ENCODE assay signal across 1 cellular context in genomic region chr1:207362962-207363858, GRCh38.
TF ChIP-seq lines count a peak whose summit lies in the region.

No MANE protein-coding gene starts in this region.

TF ChIP-seq in K562, 482 proteins besides CTCF, POLR2A, EP300 and RAD21 (continued from another document and continues in another):
- TF ChIP-seq NCOA2 (IDR thresholded peaks at IDR 0.05; ENCODE audit: partially characterized antibody in 2 of 2) (no peak), CSDE1 (IDR thresholded peaks at IDR 0.05) (no peak), RBM17 (IDR thresholded peaks at IDR 0.05; ENCODE audit: borderline replicate concordance, low read depth, low read length) (no peak), ETV5 (CRISPR knock-in tag; IDR thresholded peaks at IDR 0.05; ENCODE audit: low read depth) (peak; percentile 32; the same call in 1 of the 2 replicates), SRSF3 (IDR thresholded peaks at IDR 0.05; ENCODE audit: insufficient read depth, low read length) (no peak), NUFIP1 (IDR thresholded peaks at IDR 0.05; ENCODE audit: partially characterized antibody) (no peak), LCOR (CRISPR knock-in tag; IDR thresholded peaks at IDR 0.05) (peak; percentile 88), ZNF766 (CRISPR knock-in tag; conservative IDR thresholded peaks at IDR 0.05) (peak; percentile 79), JUND (IDR thresholded peaks at IDR 0.05; ENCODE audit: borderline replicate concordance, low read depth, low read length) (peak; percentile 89), JUND (tag; IDR thresholded peaks at IDR 0.05; ENCODE audit: borderline replicate concordance, low read depth, low read length) (peak; percentile 79; the same call in 2 of the 3 replicates), ATF3 (IDR thresholded peaks at IDR 0.05) (peak; percentile 81), ATF3 (CRISPR knock-in tag; conservative IDR thresholded peaks at IDR 0.05) (no peak), TRIM24 (IDR thresholded peaks at IDR 0.05) (peak; percentile 71 to 85), ZNF780A (CRISPR knock-in tag; IDR thresholded peaks at IDR 0.05) (no peak), ZNF318 (IDR thresholded peaks at IDR 0.05; ENCODE audit: borderline replicate concordance in 1 of 2, low read depth in 1 of 2) (peak in 1 of 2 experiments; percentile 55; a peak in 1 of 4 replicates), ELF4 (CRISPR knock-in tag; IDR thresholded peaks at IDR 0.05) (peak; percentile 15; the same call in 1 of the 2 replicates), ZSCAN32 (CRISPR knock-in tag; IDR thresholded peaks at IDR 0.05) (no peak)
- TF ChIP-seq, protein P1, sequence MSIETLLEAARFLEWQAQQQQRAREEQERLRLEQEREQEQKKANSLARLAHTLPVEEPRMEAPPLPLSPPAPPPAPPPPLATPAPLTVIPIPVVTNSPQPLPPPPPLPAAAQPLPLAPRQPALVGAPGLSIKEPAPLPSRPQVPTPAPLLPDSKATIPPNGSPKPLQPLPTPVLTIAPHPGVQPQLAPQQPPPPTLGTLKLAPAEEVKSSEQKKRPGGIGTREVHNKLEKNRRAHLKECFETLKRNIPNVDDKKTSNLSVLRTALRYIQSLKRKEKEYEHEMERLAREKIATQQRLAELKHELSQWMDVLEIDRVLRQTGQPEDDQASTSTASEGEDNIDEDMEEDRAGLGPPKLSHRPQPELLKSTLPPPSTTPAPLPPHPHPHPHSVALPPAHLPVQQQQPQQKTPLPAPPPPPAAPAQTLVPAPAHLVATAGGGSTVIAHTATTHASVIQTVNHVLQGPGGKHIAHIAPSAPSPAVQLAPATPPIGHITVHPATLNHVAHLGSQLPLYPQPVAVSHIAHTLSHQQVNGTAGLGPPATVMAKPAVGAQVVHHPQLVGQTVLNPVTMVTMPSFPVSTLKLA (conservative IDR thresholded peaks at IDR 0.05): peak in 1 of 2 experiments; percentile 50; a peak in 1 of 4 replicates
- TF ChIP-seq, protein P2, sequence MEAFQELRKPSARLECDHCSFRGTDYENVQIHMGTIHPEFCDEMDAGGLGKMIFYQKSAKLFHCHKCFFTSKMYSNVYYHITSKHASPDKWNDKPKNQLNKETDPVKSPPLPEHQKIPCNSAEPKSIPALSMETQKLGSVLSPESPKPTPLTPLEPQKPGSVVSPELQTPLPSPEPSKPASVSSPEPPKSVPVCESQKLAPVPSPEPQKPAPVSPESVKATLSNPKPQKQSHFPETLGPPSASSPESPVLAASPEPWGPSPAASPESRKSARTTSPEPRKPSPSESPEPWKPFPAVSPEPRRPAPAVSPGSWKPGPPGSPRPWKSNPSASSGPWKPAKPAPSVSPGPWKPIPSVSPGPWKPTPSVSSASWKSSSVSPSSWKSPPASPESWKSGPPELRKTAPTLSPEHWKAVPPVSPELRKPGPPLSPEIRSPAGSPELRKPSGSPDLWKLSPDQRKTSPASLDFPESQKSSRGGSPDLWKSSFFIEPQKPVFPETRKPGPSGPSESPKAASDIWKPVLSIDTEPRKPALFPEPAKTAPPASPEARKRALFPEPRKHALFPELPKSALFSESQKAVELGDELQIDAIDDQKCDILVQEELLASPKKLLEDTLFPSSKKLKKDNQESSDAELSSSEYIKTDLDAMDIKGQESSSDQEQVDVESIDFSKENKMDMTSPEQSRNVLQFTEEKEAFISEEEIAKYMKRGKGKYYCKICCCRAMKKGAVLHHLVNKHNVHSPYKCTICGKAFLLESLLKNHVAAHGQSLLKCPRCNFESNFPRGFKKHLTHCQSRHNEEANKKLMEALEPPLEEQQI (IDR thresholded peaks at IDR 0.05): no peak
- TF ChIP-seq, protein P3, sequence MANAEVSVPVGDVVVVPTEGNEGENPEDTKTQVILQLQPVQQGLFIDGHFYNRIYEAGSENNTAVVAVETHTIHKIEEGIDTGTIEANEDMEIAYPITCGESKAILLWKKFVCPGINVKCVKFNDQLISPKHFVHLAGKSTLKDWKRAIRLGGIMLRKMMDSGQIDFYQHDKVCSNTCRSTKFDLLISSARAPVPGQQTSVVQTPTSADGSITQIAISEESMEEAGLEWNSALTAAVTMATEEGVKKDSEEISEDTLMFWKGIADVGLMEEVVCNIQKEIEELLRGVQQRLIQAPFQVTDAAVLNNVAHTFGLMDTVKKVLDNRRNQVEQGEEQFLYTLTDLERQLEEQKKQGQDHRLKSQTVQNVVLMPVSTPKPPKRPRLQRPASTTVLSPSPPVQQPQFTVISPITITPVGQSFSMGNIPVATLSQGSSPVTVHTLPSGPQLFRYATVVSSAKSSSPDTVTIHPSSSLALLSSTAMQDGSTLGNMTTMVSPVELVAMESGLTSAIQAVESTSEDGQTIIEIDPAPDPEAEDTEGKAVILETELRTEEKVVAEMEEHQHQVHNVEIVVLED (CRISPR knock-in tag; IDR thresholded peaks at IDR 0.05): no peak
- TF ChIP-seq, protein P4, sequence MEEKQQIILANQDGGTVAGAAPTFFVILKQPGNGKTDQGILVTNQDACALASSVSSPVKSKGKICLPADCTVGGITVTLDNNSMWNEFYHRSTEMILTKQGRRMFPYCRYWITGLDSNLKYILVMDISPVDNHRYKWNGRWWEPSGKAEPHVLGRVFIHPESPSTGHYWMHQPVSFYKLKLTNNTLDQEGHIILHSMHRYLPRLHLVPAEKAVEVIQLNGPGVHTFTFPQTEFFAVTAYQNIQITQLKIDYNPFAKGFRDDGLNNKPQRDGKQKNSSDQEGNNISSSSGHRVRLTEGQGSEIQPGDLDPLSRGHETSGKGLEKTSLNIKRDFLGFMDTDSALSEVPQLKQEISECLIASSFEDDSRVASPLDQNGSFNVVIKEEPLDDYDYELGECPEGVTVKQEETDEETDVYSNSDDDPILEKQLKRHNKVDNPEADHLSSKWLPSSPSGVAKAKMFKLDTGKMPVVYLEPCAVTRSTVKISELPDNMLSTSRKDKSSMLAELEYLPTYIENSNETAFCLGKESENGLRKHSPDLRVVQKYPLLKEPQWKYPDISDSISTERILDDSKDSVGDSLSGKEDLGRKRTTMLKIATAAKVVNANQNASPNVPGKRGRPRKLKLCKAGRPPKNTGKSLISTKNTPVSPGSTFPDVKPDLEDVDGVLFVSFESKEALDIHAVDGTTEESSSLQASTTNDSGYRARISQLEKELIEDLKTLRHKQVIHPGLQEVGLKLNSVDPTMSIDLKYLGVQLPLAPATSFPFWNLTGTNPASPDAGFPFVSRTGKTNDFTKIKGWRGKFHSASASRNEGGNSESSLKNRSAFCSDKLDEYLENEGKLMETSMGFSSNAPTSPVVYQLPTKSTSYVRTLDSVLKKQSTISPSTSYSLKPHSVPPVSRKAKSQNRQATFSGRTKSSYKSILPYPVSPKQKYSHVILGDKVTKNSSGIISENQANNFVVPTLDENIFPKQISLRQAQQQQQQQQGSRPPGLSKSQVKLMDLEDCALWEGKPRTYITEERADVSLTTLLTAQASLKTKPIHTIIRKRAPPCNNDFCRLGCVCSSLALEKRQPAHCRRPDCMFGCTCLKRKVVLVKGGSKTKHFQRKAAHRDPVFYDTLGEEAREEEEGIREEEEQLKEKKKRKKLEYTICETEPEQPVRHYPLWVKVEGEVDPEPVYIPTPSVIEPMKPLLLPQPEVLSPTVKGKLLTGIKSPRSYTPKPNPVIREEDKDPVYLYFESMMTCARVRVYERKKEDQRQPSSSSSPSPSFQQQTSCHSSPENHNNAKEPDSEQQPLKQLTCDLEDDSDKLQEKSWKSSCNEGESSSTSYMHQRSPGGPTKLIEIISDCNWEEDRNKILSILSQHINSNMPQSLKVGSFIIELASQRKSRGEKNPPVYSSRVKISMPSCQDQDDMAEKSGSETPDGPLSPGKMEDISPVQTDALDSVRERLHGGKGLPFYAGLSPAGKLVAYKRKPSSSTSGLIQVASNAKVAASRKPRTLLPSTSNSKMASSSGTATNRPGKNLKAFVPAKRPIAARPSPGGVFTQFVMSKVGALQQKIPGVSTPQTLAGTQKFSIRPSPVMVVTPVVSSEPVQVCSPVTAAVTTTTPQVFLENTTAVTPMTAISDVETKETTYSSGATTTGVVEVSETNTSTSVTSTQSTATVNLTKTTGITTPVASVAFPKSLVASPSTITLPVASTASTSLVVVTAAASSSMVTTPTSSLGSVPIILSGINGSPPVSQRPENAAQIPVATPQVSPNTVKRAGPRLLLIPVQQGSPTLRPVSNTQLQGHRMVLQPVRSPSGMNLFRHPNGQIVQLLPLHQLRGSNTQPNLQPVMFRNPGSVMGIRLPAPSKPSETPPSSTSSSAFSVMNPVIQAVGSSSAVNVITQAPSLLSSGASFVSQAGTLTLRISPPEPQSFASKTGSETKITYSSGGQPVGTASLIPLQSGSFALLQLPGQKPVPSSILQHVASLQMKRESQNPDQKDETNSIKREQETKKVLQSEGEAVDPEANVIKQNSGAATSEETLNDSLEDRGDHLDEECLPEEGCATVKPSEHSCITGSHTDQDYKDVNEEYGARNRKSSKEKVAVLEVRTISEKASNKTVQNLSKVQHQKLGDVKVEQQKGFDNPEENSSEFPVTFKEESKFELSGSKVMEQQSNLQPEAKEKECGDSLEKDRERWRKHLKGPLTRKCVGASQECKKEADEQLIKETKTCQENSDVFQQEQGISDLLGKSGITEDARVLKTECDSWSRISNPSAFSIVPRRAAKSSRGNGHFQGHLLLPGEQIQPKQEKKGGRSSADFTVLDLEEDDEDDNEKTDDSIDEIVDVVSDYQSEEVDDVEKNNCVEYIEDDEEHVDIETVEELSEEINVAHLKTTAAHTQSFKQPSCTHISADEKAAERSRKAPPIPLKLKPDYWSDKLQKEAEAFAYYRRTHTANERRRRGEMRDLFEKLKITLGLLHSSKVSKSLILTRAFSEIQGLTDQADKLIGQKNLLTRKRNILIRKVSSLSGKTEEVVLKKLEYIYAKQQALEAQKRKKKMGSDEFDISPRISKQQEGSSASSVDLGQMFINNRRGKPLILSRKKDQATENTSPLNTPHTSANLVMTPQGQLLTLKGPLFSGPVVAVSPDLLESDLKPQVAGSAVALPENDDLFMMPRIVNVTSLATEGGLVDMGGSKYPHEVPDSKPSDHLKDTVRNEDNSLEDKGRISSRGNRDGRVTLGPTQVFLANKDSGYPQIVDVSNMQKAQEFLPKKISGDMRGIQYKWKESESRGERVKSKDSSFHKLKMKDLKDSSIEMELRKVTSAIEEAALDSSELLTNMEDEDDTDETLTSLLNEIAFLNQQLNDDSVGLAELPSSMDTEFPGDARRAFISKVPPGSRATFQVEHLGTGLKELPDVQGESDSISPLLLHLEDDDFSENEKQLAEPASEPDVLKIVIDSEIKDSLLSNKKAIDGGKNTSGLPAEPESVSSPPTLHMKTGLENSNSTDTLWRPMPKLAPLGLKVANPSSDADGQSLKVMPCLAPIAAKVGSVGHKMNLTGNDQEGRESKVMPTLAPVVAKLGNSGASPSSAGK (IDR thresholded peaks at IDR 0.05): peak; percentile 82
- TF ChIP-seq, protein P5, sequence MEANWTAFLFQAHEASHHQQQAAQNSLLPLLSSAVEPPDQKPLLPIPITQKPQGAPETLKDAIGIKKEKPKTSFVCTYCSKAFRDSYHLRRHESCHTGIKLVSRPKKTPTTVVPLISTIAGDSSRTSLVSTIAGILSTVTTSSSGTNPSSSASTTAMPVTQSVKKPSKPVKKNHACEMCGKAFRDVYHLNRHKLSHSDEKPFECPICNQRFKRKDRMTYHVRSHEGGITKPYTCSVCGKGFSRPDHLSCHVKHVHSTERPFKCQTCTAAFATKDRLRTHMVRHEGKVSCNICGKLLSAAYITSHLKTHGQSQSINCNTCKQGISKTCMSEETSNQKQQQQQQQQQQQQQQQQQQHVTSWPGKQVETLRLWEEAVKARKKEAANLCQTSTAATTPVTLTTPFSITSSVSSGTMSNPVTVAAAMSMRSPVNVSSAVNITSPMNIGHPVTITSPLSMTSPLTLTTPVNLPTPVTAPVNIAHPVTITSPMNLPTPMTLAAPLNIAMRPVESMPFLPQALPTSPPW (CRISPR knock-in tag; IDR thresholded peaks at IDR 0.05): 0 out of 2 replicates have a peak, but pooled peaks have one; percentile 49
